ENCODE assay signal across 17 cellular contexts in genomic region chr6:98433325-98433724, GRCh38.
DNase-seq lines count a peak whose midpoint lies in the region; ATAC-seq and TF ChIP-seq lines count a peak whose summit lies in the region.
"Had no signal": no experiment of that assay in that cellular context is flagged by ENCODE, and none has a peak within 500 bp of the region (broad histone marks: within the 10 kb centered on the region; RNA-seq: fewer than 3 reads in every experiment).

No MANE protein-coding gene starts in this region.

- ATAC-seq in GM18870 (IDR thresholded peaks at IDR 0.05; ENCODE audit: unreplicated experiment) (peak; percentile 87), GM21528 (IDR thresholded peaks at IDR 0.05; ENCODE audit: low FRiP score, unreplicated experiment) (peak; percentile 84), HG03039 (IDR thresholded peaks at IDR 0.05; ENCODE audit: unreplicated experiment) (peak; percentile 84)
- ATAC-seq in activated T-cell treated with anti-CD3 and anti-CD28 coated beads, Interleukin-2, amount 50 U/mL, for 72 hours (replicated peaks in 1 of 2) = no peak
- ATAC-seq: natural killer cell treated with Interleukin-12 subunit alpha and Interleukin-12 subunit beta and Interleukin-15 and Interleukin-18, amount 100 ng/mL, for 72 hours; Panc1; right lobe of liver had no signal

- H3K9me3 ChIP-seq in MG63 = no peaks in the 10 kb centered on the region
- H3K9me3 ChIP-seq: BLaER1, right lobe of liver, stomach had no signal

- H3K36me3 Mint-ChIP-seq in T-helper 2 cell treated with Interferon-gamma antibody and Interleukin-4, amounts not matched to agents 5 μg/mL and 100 μg/mL, for 36 hours (ENCODE audit: low read depth) = no peaks in the 10 kb centered on the region
- H3K36me3 Mint-ChIP-seq in activated T-cell treated with anti-CD3 and anti-CD28 coated beads, Interleukin-2, amount 50 U/mL, for 72 hours (ENCODE audit: insufficient read depth in 2 of 2) = no peaks in the 10 kb centered on the region

- no peaks in the 10 kb centered on the region for H3K27me3 Mint-ChIP-seq in T-helper 2 cell treated with Interferon-gamma antibody and Interleukin-4, amounts not matched to agents 5 μg/mL and 100 μg/mL, for 36 hours (ENCODE audit: low read depth)
- no peaks in the 10 kb centered on the region for H3K27me3 Mint-ChIP-seq in activated T-cell treated with anti-CD3 and anti-CD28 coated beads, Interleukin-2, amount 50 U/mL, for 72 hours (ENCODE audit: low read depth)
- H3K27me3 Mint-ChIP-seq: natural killer cell treated with Interleukin-12 subunit alpha and Interleukin-12 subunit beta and Interleukin-15 and Interleukin-18, amount 100 ng/mL, for 72 hours had no signal

- no peaks in the 10 kb centered on the region for H3K79me2 ChIP-seq in KMS-11 (ENCODE audit: insufficient read depth, low read depth)

- H2AFZ ChIP-seq in KMS-11 (ENCODE audit: low read depth) = no peak overlapping the region

- no peaks in the 10 kb centered on the region for H4K20me1 ChIP-seq in KMS-11 (ENCODE audit: insufficient read depth)
- H4K20me1 ChIP-seq: BLaER1 had no signal

- H3K4me2 ChIP-seq in KMS-11 = peak overlapping the region; percentile 83
- H3K4me2 ChIP-seq: BLaER1 had no signal

- DNase-seq in NCI-H187 treated with DMSO at 0.1 percent for 48 hours (lab: John Stamatoyannopoulos, UW) (no peak), MG63 (no peak)
- no peak for DNase-seq in T-helper 2 cell treated with Interferon-gamma antibody and Interleukin-4, amounts not matched to agents 5 μg/mL and 100 μg/mL, for 36 hours (ENCODE audit: low spot score)
- no peak for DNase-seq in activated T-cell treated with anti-CD3 and anti-CD28 coated beads, Interleukin-2, amount 50 U/mL, for 72 hours
- DNase-seq: activated CD4-positive, alpha-beta T cell treated with anti-CD3 and anti-CD28 coated beads for 48 hours; activated effector memory CD4-positive, alpha-beta T cell treated with Interleukin-2 at 50 U/mL for 16 hours; right lobe of liver; stomach had no signal

- no peak overlapping the region for H3K4me3 ChIP-seq in KMS-11 (IDR thresholded peaks at IDR 0.05; ENCODE audit: insufficient read depth, low read depth, low read length)
- no peak overlapping the region for H3K4me3 ChIP-seq in MG63
- H3K4me3 ChIP-seq: BLaER1, cardiac muscle cell, right lobe of liver, stomach had no signal

- no peak overlapping the region for H3K4me3 Mint-ChIP-seq in T-helper 2 cell treated with Interferon-gamma antibody and Interleukin-4, amounts not matched to agents 5 μg/mL and 100 μg/mL, for 36 hours
- no peak overlapping the region for H3K4me3 Mint-ChIP-seq in activated T-cell treated with anti-CD3 and anti-CD28 coated beads, Interleukin-2, amount 50 U/mL, for 72 hours
- H3K4me3 Mint-ChIP-seq: natural killer cell treated with Interleukin-12 subunit alpha and Interleukin-12 subunit beta and Interleukin-15 and Interleukin-18, amount 100 ng/mL, for 72 hours; T-helper 1 cell treated with Interleukin-12 subunit alpha and Interleukin-12 subunit beta and Interleukin-4 antibody, amounts not matched to agents 30 μg/mL and 1 μg/mL, for 36 hours had no signal

- peak overlapping the region; percentile 90 for H3K27ac ChIP-seq in KMS-11
- H3K27ac ChIP-seq: BLaER1, cardiac muscle cell, right lobe of liver, stomach had no signal

- peak overlapping the region; percentile 37; the same call in 1 of the 2 replicates for H3K9ac ChIP-seq in KMS-11
- H3K9ac ChIP-seq: BLaER1 had no signal

- H3K27ac Mint-ChIP-seq in T-helper 2 cell treated with Interferon-gamma antibody and Interleukin-4, amounts not matched to agents 5 μg/mL and 100 μg/mL, for 36 hours = no peak overlapping the region
- no peak overlapping the region for H3K27ac Mint-ChIP-seq in activated T-cell treated with anti-CD3 and anti-CD28 coated beads, Interleukin-2, amount 50 U/mL, for 72 hours
- H3K27ac Mint-ChIP-seq: natural killer cell treated with Interleukin-12 subunit alpha and Interleukin-12 subunit beta and Interleukin-15 and Interleukin-18, amount 100 ng/mL, for 72 hours; T-helper 1 cell treated with Interleukin-12 subunit alpha and Interleukin-12 subunit beta and Interleukin-4 antibody, amounts not matched to agents 30 μg/mL and 1 μg/mL, for 36 hours had no signal

- H3K27me3 ChIP-seq in KMS-11 (ENCODE audit: insufficient read depth, low read depth) (no peaks in the 10 kb centered on the region), MG63 (no peaks in the 10 kb centered on the region)
- H3K27me3 ChIP-seq: BLaER1, cardiac muscle cell, right lobe of liver, stomach had no signal

- H3K4me1 ChIP-seq in KMS-11 (ENCODE audit: low read depth, poor library complexity, severe bottlenecking) = peaks cover 60% of the 10 kb centered on the region
- H3K4me1 ChIP-seq: BLaER1, right lobe of liver, stomach had no signal

- no peaks in the 10 kb centered on the region for H3K36me3 ChIP-seq in KMS-11 (ENCODE audit: insufficient read depth)
- no peaks in the 10 kb centered on the region for H3K36me3 ChIP-seq in MG63
- H3K36me3 ChIP-seq: BLaER1, cardiac muscle cell, right lobe of liver, stomach had no signal

- peaks cover 3% of the 10 kb centered on the region for H3K9me3 Mint-ChIP-seq in T-helper 2 cell treated with Interferon-gamma antibody and Interleukin-4, amounts not matched to agents 5 μg/mL and 100 μg/mL, for 36 hours
- H3K9me3 Mint-ChIP-seq in activated T-cell treated with anti-CD3 and anti-CD28 coated beads, Interleukin-2, amount 50 U/mL, for 72 hours = peaks cover 7 to 11% of the 10 kb centered on the region in 2 donors
- H3K9me3 Mint-ChIP-seq: T-helper 1 cell treated with Interleukin-12 subunit alpha and Interleukin-12 subunit beta and Interleukin-4 antibody, amounts not matched to agents 30 μg/mL and 1 μg/mL, for 36 hours had no signal

- TF ChIP-seq CTCF in KMS-11 (conservative IDR thresholded peaks at IDR 0.05; ENCODE audit: low read depth, low read length) = no peak

- H3K4me1 Mint-ChIP-seq in T-helper 2 cell treated with Interferon-gamma antibody and Interleukin-4, amounts not matched to agents 5 μg/mL and 100 μg/mL, for 36 hours (ENCODE audit: low read depth) = no peaks in the 10 kb centered on the region
- H3K4me1 Mint-ChIP-seq in activated T-cell treated with anti-CD3 and anti-CD28 coated beads, Interleukin-2, amount 50 U/mL, for 72 hours (ENCODE audit: low read depth) = no peaks in the 10 kb centered on the region

Comparison
In these comparisons a context has a peak if more than half of its experiments do, and no peak if none do; other contexts are left out.
1. ATAC-seq: peak in GM18870 (single experiment), GM21528 (single experiment) and HG03039 (single experiment); none in activated T-cell treated with anti-CD3 and anti-CD28 coated beads, Interleukin-2, amount 50 U/mL, for 72 hours (0 of 2).